ENCODE assay signal across 8 cellular contexts in genomic region chr7:73734619-73735525, GRCh38. TPM values are rescaled to one million over a fixed set of nuclear protein-coding genes. Genes with fewer than 3 reads are reported as not detected.
DNase-seq lines count a peak whose midpoint lies in the region; ATAC-seq, FAIRE-seq and TF ChIP-seq lines count a peak whose summit lies in the region.

No MANE protein-coding gene starts in this region.

- H2AFZ ChIP-seq in DND-41 (ENCODE audit: low read depth, low read length) = peak overlapping the region; percentile 34; the same call in 1 of the 2 replicates

- H3K79me2 ChIP-seq in DND-41 (ENCODE audit: insufficient read depth, low read length) = peaks cover 12% of the 10 kb centered on the region

- no peak overlapping the region for H3K9ac ChIP-seq in DND-41 (ENCODE audit: low read depth, low read length)

- DNase-seq in DND-41 (peak; percentile 90), NCI-H2029 (lab: John Stamatoyannopoulos, UW) (peak; percentile 94), T-helper 9 cell (peak; percentile 71), astrocyte of the spinal cord (ENCODE audit: low read depth, low spot score) (peak; percentile 68), iPS-NIHi11 (ENCODE audit: low spot score) (peak; percentile 72), frontal cortex (ENCODE audit: low spot score in 2 of 2) (no peak)
- peak; percentile 61 to 64 for DNase-seq in stimulated activated CD4-positive, alpha-beta T cell treated with anti-CD3 and anti-CD28 coated beads, Interleukin-1b, Interleukin-23, amount 100 ng/mL, for 1 hour (ENCODE audit: low read depth in 2 of 2)

- no peak overlapping the region for H3K4me2 ChIP-seq in DND-41 (ENCODE audit: insufficient read depth, low read length)

- no peak for FAIRE-seq in frontal cortex (lab: Jason Lieb, UNC)

- in situ Hi-C loops in astrocyte of the spinal cord (cut with HindIII; ENCODE audit: low sequenced_read_pairs) = no loop called here

- H3K4me3 ChIP-seq in DND-41 (ENCODE audit: low read depth in 1 of 2, low read length in 2 of 2) (no peak overlapping the region), astrocyte of the spinal cord (ENCODE audit: low read depth, low read length) (no peak overlapping the region)

- ATAC-seq in DND-41 (ENCODE audit: insufficient read depth, low read depth) (peak; percentile 79), HG02588 (IDR thresholded peaks at IDR 0.05; ENCODE audit: unreplicated experiment) (peak; percentile 33)

- H3K27me3 ChIP-seq in DND-41 (ENCODE audit: insufficient read depth, low read length, poor library complexity) = no peaks in the 10 kb centered on the region

- H3K4me1 ChIP-seq in DND-41 (ENCODE audit: insufficient read depth, low read length) = peaks cover 28% of the 10 kb centered on the region

- peak overlapping the region; percentile 29; the same call in 1 of the 2 replicates for H3K27ac ChIP-seq in DND-41 (ENCODE audit: low read length)

- no peaks in the 10 kb centered on the region for H3K9me3 ChIP-seq in DND-41 (ENCODE audit: insufficient read depth, low read length, severe bottlenecking)

- peaks cover 18% of the 10 kb centered on the region for H3K36me3 ChIP-seq in DND-41 (ENCODE audit: insufficient read depth, low read length)

- TF ChIP-seq CTCF in DND-41 (IDR thresholded peaks at IDR 0.05; ENCODE audit: borderline replicate concordance, extremely low read depth, low read length, poor library complexity, severe bottlenecking) = peak; percentile 99
- peak; percentile 92 for TF ChIP-seq CTCF in astrocyte of the spinal cord (IDR thresholded peaks at IDR 0.05; ENCODE audit: low read depth, low read length)

- H4K20me1 ChIP-seq in DND-41 (ENCODE audit: insufficient read depth, low read length) = peaks cover 20% of the 10 kb centered on the region

RNA-seq across cellular contexts. Expression of gene ABHD11, which starts 3.7 kb away (rescaled TPM):
- 5.7 TPM for total RNA-seq in frontal cortex

RNA-seq across cellular contexts. Expression of gene STX1A, which starts 15.4 kb away (rescaled TPM):
- total RNA-seq in frontal cortex = 62.0 TPM

RNA-seq across cellular contexts. Expression of gene CLDN3, which starts 35.2 kb away (rescaled TPM):
- not detected for total RNA-seq in frontal cortex

RNA-seq across cellular contexts. Expression of gene BUD23, which starts 51.5 kb away (rescaled TPM):
- total RNA-seq in frontal cortex = 30.2 TPM

RNA-seq across cellular contexts. Expression of gene DNAJC30, which starts 51.6 kb away (rescaled TPM):
- total RNA-seq in frontal cortex = 2.4 TPM

Comparison
In these comparisons a context has a peak if more than half of its experiments do, and no peak if none do; other contexts are left out.
1. DNase-seq: peak in DND-41 (single experiment), NCI-H2029 (single experiment), T-helper 9 cell (single experiment), astrocyte of the spinal cord (single experiment), iPS-NIHi11 (single experiment) and stimulated activated CD4-positive, alpha-beta T cell treated with anti-CD3 and anti-CD28 coated beads, Interleukin-1b, Interleukin-23, amount 100 ng/mL, for 1 hour (2 of 2); none in frontal cortex (0 of 2).